Comparison of ENCODE assay signal across 10 cellular contexts in genomic region chr18:58847383-58848071, GRCh38. TPM values are rescaled to one million over a fixed set of nuclear protein-coding genes. Genes with fewer than 3 reads are reported as not detected.
A peak's percentile ranks its signal among the peaks of the same experiment; 100 is the strongest.
DNase-seq lines count a peak whose midpoint lies in the region; ATAC-seq and TF ChIP-seq lines count a peak whose summit lies in the region.
"Had no signal": no experiment of that assay in that cellular context is flagged by ENCODE, and none has a peak within 500 bp of the region (broad histone marks: within the 10 kb centered on the region; RNA-seq: fewer than 3 reads in every experiment).

No MANE protein-coding gene starts in this region.

- H3K27me3 Mint-ChIP-seq in activated naive CD8-positive, alpha-beta T cell treated with anti-CD3 and anti-CD28 coated beads, Interleukin-2, amount 50 U/mL, for 24 hours: peaks cover 48% of the 10 kb centered on the region
- H3K27me3 Mint-ChIP-seq in activated naive CD8-positive, alpha-beta T cell treated with anti-CD3 and anti-CD28 coated beads for 36 hours: peaks cover 89% of the 10 kb centered on the region
- no peaks in the 10 kb centered on the region for H3K27me3 Mint-ChIP-seq in memory B cell
- H3K27me3 Mint-ChIP-seq in T-cell: peaks cover 62% of the 10 kb centered on the region in 2 donors

- peak overlapping the region in 3 of 4 donors; percentile 20 to 40 (median 36) for H3K4me3 ChIP-seq in tibial nerve
- H3K4me3 ChIP-seq: lung had no signal

- peak; percentile 15 for DNase-seq in activated naive CD8-positive, alpha-beta T cell treated with anti-CD3 and anti-CD28 coated beads, Interleukin-2, amount 50 U/mL, for 24 hours
- no peak for DNase-seq in activated naive CD8-positive, alpha-beta T cell treated with anti-CD3 and anti-CD28 coated beads for 36 hours
- DNase-seq in ecto neural progenitor cell (ENCODE audit: low spot score) (peak; percentile 82), memory B cell (ENCODE audit: low spot score in 2 of 2) (peak; percentile 10 to 27), tibial nerve (ENCODE audit: low spot score in 2 of 2) (no peak), HT-29 (ENCODE audit: low spot score) (no peak), T-cell (no peak)

- H3K4me1 Mint-ChIP-seq in activated naive CD8-positive, alpha-beta T cell treated with anti-CD3 and anti-CD28 coated beads, Interleukin-2, amount 50 U/mL, for 24 hours: peaks cover 4% of the 10 kb centered on the region
- H3K4me1 Mint-ChIP-seq in activated naive CD8-positive, alpha-beta T cell treated with anti-CD3 and anti-CD28 coated beads for 36 hours: peaks cover 7% of the 10 kb centered on the region
- peaks cover 8% of the 10 kb centered on the region for H3K4me1 Mint-ChIP-seq in memory B cell
- peaks cover 4 to 6% (median 4%) of the 10 kb centered on the region in 3 donors for H3K4me1 Mint-ChIP-seq in T-cell

- H3K4me1 ChIP-seq in tibial nerve: peaks cover 0 to 60% (median 11%) of the 10 kb centered on the region in 4 donors

- H3K36me3 Mint-ChIP-seq in activated naive CD8-positive, alpha-beta T cell treated with anti-CD3 and anti-CD28 coated beads, Interleukin-2, amount 50 U/mL, for 24 hours (ENCODE audit: low read depth): no peaks in the 10 kb centered on the region
- no peaks in the 10 kb centered on the region for H3K36me3 Mint-ChIP-seq in activated naive CD8-positive, alpha-beta T cell treated with anti-CD3 and anti-CD28 coated beads for 36 hours
- H3K36me3 Mint-ChIP-seq in memory B cell: no peaks in the 10 kb centered on the region
- no peaks in the 10 kb centered on the region for H3K36me3 Mint-ChIP-seq in T-cell
- H3K36me3 Mint-ChIP-seq: activated naive CD8-positive, alpha-beta T cell had no signal

- CTCF ChIA-PET in T-cell (lab: Charles Lee): no interaction called here

- no peak overlapping the region for H3K27ac Mint-ChIP-seq in activated naive CD8-positive, alpha-beta T cell treated with anti-CD3 and anti-CD28 coated beads, Interleukin-2, amount 50 U/mL, for 24 hours
- H3K27ac Mint-ChIP-seq in activated naive CD8-positive, alpha-beta T cell treated with anti-CD3 and anti-CD28 coated beads for 36 hours: no peak overlapping the region
- H3K27ac Mint-ChIP-seq in memory B cell (no peak overlapping the region), T-cell (no peak overlapping the region)
- H3K27ac Mint-ChIP-seq: activated naive CD8-positive, alpha-beta T cell had no signal

- peak overlapping the region; percentile 24 for H3K4me3 Mint-ChIP-seq in activated naive CD8-positive, alpha-beta T cell treated with anti-CD3 and anti-CD28 coated beads, Interleukin-2, amount 50 U/mL, for 24 hours
- no peak overlapping the region for H3K4me3 Mint-ChIP-seq in activated naive CD8-positive, alpha-beta T cell treated with anti-CD3 and anti-CD28 coated beads for 36 hours
- H3K4me3 Mint-ChIP-seq in memory B cell (peak overlapping the region; percentile 85), T-cell (peak overlapping the region in 1 of 3 donors; percentile 39)
- H3K4me3 Mint-ChIP-seq: activated naive CD8-positive, alpha-beta T cell had no signal

- peak overlapping the region in 1 of 4 donors; percentile 37 for H3K27ac ChIP-seq in tibial nerve

- H3K36me3 ChIP-seq in tibial nerve: no peaks in the 10 kb centered on the region

- no peak for TF ChIP-seq POLR2A in tibial nerve (IDR thresholded peaks at IDR 0.05)

- no peaks in the 10 kb centered on the region for H3K9me3 ChIP-seq in tibial nerve

- POLR2A ChIA-PET in T-cell (lab: Charles Lee): no interaction called here

- no peaks in the 10 kb centered on the region for H3K27me3 ChIP-seq in tibial nerve

- WGBS in tibial nerve, 2 donors: 25 to 29% methylated on average over 24 to 29 of the region's 29 CpGs

- peak in 1 of 2 donors; percentile 13 for TF ChIP-seq EP300 in tibial nerve (IDR thresholded peaks at IDR 0.05)

- no peak for TF ChIP-seq CTCF in tibial nerve (IDR thresholded peaks at IDR 0.05)

- H3K9me3 Mint-ChIP-seq in activated naive CD8-positive, alpha-beta T cell treated with anti-CD3 and anti-CD28 coated beads, Interleukin-2, amount 50 U/mL, for 24 hours: no peaks in the 10 kb centered on the region
- no peaks in the 10 kb centered on the region for H3K9me3 Mint-ChIP-seq in activated naive CD8-positive, alpha-beta T cell treated with anti-CD3 and anti-CD28 coated beads for 36 hours
- H3K9me3 Mint-ChIP-seq in memory B cell (no peaks in the 10 kb centered on the region), T-cell (no peaks in the 10 kb centered on the region)

- ATAC-seq in activated naive CD8-positive, alpha-beta T cell treated with anti-CD3 and anti-CD28 coated beads, Interleukin-2, amount 50 U/mL, for 24 hours: no peak
- peak; percentile 67 for ATAC-seq in memory B cell (ENCODE audit: low read depth)
- ATAC-seq in GM21528 (IDR thresholded peaks at IDR 0.05; ENCODE audit: low FRiP score, unreplicated experiment): no peak
- ATAC-seq in T-cell (replicated peaks in 1 of 4): no peak

RNA-seq across cellular contexts. Expression of gene ZNF532, which starts 17.1 kb away (rescaled TPM):
- 1 to 10 TPM; 1.2 to 1.5 TPM for total RNA-seq in activated naive CD8-positive, alpha-beta T cell treated with anti-CD3 and anti-CD28 coated beads for 36 hours
- total RNA-seq in tibial nerve: 100 to 1,000 TPM in 3 of 4 donors, 10 to 100 TPM in 1; 98.7 to 125 (median 113) TPM
- 7.4 and 8.1 TPM in 2 replicates for total RNA-seq in HT-29 (2014; rRNA removed; shearing (Covaris generic))
- 10 to 100 TPM in 1 of 5 donors, 1 to 10 TPM in 4; 5.0 to 14.2 (median 7.8) TPM for total RNA-seq in T-cell

Comparison
In these comparisons a context has a peak if more than half of its experiments do, and no peak if none do; other contexts are left out.
1. DNase-seq: peak in activated naive CD8-positive, alpha-beta T cell treated with anti-CD3 and anti-CD28 coated beads, Interleukin-2, amount 50 U/mL, for 24 hours (single experiment), ecto neural progenitor cell (single experiment) and memory B cell (2 of 2); none in activated naive CD8-positive, alpha-beta T cell treated with anti-CD3 and anti-CD28 coated beads for 36 hours (single experiment), tibial nerve (0 of 2), HT-29 (single experiment) and T-cell (0 of 34).
2. RNA of gene ZNF532, which starts 17.1 kb away (total RNA-seq): 98.7 to 125 TPM in tibial nerve; 7.4 to 8.1 TPM in HT-29, 5.0 to 14.2 TPM in T-cell and 1.2 to 1.5 TPM in activated naive CD8-positive, alpha-beta T cell treated with anti-CD3 and anti-CD28 coated beads for 36 hours; every median in the first group is over 4 times any median in the second.